Comparison of ENCODE assay signal across 30 cellular contexts in the genomic region with DNA sequence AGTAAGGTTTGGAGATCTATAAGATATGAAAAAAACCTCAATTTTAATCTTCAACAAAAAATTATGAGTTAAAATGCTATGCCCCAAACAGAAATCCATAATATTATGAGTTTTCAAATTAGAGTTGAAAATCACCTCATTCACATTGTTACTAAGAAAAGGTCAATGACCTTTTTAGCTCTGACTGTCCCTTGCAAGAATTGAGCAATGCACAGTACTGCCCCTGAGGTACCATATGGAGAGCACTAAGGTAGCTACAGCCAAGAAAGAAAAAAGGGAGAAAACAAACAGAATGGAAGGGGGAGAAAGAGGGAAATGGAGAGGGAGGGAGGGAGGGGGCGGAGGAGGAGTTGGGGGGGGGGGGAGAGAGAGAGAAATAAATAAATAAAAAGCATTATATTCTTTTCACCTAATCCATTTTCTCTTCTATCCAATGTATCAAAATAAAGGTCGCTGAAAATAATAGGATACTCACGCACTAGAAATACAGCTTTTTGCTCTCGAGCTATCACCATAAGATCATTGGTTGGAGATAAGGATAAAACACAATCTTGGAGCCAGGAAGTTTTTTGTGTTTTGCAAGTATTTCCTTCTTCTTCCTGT. TPM values are rescaled to one million over a fixed set of nuclear protein-coding genes. Genes with fewer than 3 reads are reported as not detected.
A peak's percentile ranks its signal among the peaks of the same experiment; 100 is the strongest.
DNase-seq lines count a peak whose midpoint lies in the region; ATAC-seq, FAIRE-seq and TF ChIP-seq lines count a peak whose summit lies in the region.
"Had no signal": no experiment of that assay in that cellular context is flagged by ENCODE, and none has a peak within 500 bp of the region (broad histone marks: within the 10 kb centered on the region; RNA-seq: fewer than 3 reads in every experiment).

No MANE protein-coding gene starts in this region.

- no peak overlapping the region for H3K4me2 ChIP-seq in HepG2 (ENCODE audit: low read depth, low read length)

- DNase-seq in activated T-cell treated with anti-CD3 and anti-CD28 coated beads, Interleukin-2, amount 50 U/mL, for 72 hours: no peak
- DNase-seq in activated T-cell treated with anti-CD3 and anti-CD28 coated beads, Interleukin-2, amount 50 U/mL, for 48 hours: no peak
- DNase-seq in cardiac fibroblast (ENCODE audit: low read depth in 2 of 2) (peak; percentile 19 to 39), HepG2 (ENCODE audit: low spot score) (no peak), left ventricle myocardium inferior (no peak), DMS79 treated with DMSO at 0.1 percent for 48 hours (lab: John Stamatoyannopoulos, UW) (no peak)
- DNase-seq: activated CD8-positive, alpha-beta memory T cell treated with anti-CD3 and anti-CD28 coated beads, Interleukin-2, amount 50 U/mL, for 48 hours; activated CD8-positive, alpha-beta T cell treated with anti-CD3 and anti-CD28 coated beads for 36 hours; activated naive CD4-positive, alpha-beta T cell treated with anti-CD3 and anti-CD28 coated beads, Interleukin-2, amount 50 U/mL, for 16 hours; amniotic stem cell; brain microvascular endothelial cell; Calu3; CD4-positive, CD25-positive, alpha-beta regulatory T cell; H7; Kasumi-1; left ventricle myocardium superior; mucosa of descending colon; natural killer cell; NCI-H1092; NCI-H1694; SIG-M5; stimulated activated CD4-positive, alpha-beta T cell treated with anti-CD3 and anti-CD28 coated beads, Interleukin-15, amount 100 ng/mL, for 24 hours; stimulated activated CD4-positive, alpha-beta T cell treated with anti-CD3 and anti-CD28 coated beads, Interleukin-4, amount 100 ng/mL, for 4 hours; transverse colon had no signal

- CTCF ChIA-PET in HepG2 (lab: Yijun Ruan, JAX; ENCODE audit: low intra/inter-chr PET ratio, low total read pairs): no interaction called here

- intact Hi-C loops in HepG2 (cut with micrococcal nuclease; ENCODE audit: unreplicated experiment) (loop anchor here (10.0 kb wide), 1 partner anchor 379 kb away; no protein-coding TSS in a partner anchor), left ventricle myocardium inferior (cut with micrococcal nuclease) (no loop called here)

- H3K36me3 Mint-ChIP-seq in activated T-cell treated with anti-CD3 and anti-CD28 coated beads, Interleukin-2, amount 50 U/mL, for 72 hours (ENCODE audit: insufficient read depth in 2 of 2): peaks cover 2 to 27% of the 10 kb centered on the region in 2 donors

- H3K4me1 Mint-ChIP-seq in activated T-cell treated with anti-CD3 and anti-CD28 coated beads, Interleukin-2, amount 50 U/mL, for 72 hours (ENCODE audit: low read depth): peaks cover 13% of the 10 kb centered on the region

- no peaks in the 10 kb centered on the region for H3K27me3 Mint-ChIP-seq in activated T-cell treated with anti-CD3 and anti-CD28 coated beads, Interleukin-2, amount 50 U/mL, for 72 hours (ENCODE audit: low read depth)
- H3K27me3 Mint-ChIP-seq: activated CD8-positive, alpha-beta T cell treated with anti-CD3 and anti-CD28 coated beads for 36 hours; activated T-helper 17 cell treated with anti-CD3 and anti-CD28 coated beads, Interleukin-2, amount 50 U/mL, for 72 hours; CD4-positive, CD25-positive, alpha-beta regulatory T cell had no signal

- no peak overlapping the region for H3K9ac ChIP-seq in HepG2 (ENCODE audit: insufficient read depth, low read depth, low read length)

- BruUV-seq in HepG2 (replicated peaks; lab: Mats Ljungman, UMichigan): no TSS peak

- H3K4me3 Mint-ChIP-seq in activated T-cell treated with anti-CD3 and anti-CD28 coated beads, Interleukin-2, amount 50 U/mL, for 72 hours: no peak overlapping the region
- H3K4me3 Mint-ChIP-seq: activated CD8-positive, alpha-beta T cell treated with anti-CD3 and anti-CD28 coated beads for 36 hours; activated T-helper 17 cell treated with anti-CD3 and anti-CD28 coated beads, Interleukin-2, amount 50 U/mL, for 72 hours; CD4-positive, CD25-positive, alpha-beta regulatory T cell; natural killer cell had no signal

- H3K9me3 ChIP-seq in HepG2 (ENCODE audit: low read length): no peaks in the 10 kb centered on the region
- H3K9me3 ChIP-seq in left ventricle myocardium inferior (replicated peaks): no peaks in the 10 kb centered on the region
- H3K9me3 ChIP-seq: mucosa of descending colon, transverse colon had no signal

- H3K36me3 ChIP-seq in HepG2 (replicated peaks in 1 of 2; ENCODE audit: control insufficient read depth in 1 of 2, insufficient read depth in 2 of 2, low read length in 2 of 2) (peaks cover 4 to 17% of the 10 kb centered on the region in 2 experiments; a peak in 2 of 5 replicates), left ventricle myocardium inferior (peaks cover 26% of the 10 kb centered on the region)

- H3K4me3 ChIP-seq in cardiac fibroblast (replicated peaks in 1 of 2; ENCODE audit: low read depth in 2 of 2, low read length in 2 of 2): no peak overlapping the region
- no peak overlapping the region for H3K4me3 ChIP-seq in HepG2 (replicated peaks in 1 of 3; ENCODE audit: insufficient read depth in 1 of 3, low read depth in 2 of 3, low read length in 3 of 3)
- H3K4me3 ChIP-seq in left ventricle myocardium inferior: no peak overlapping the region
- H3K4me3 ChIP-seq: mucosa of descending colon, transverse colon had no signal

- 95% methylated on average over 4 of the region's 4 CpGs for WGBS in HepG2 (ENCODE audit: low lambda C conversion rate)

- H3K27me3 ChIP-seq in HepG2 (ENCODE audit: control insufficient read depth in 1 of 2, insufficient read depth in 2 of 2, low read length in 2 of 2) (no peaks in the 10 kb centered on the region; a peak in 1 of 5 replicates), left ventricle myocardium inferior (ENCODE audit: low read depth) (no peaks in the 10 kb centered on the region)
- H3K27me3 ChIP-seq: brain microvascular endothelial cell, transverse colon had no signal

- ATAC-seq in activated T-cell treated with anti-CD3 and anti-CD28 coated beads, Interleukin-2, amount 50 U/mL, for 72 hours (replicated peaks in 1 of 2): no peak
- no peak for ATAC-seq in HepG2
- no peak for ATAC-seq in esophagus mucosa
- ATAC-seq in GM21737 (IDR thresholded peaks at IDR 0.05; ENCODE audit: unreplicated experiment): no peak
- ATAC-seq: activated CD8-positive, alpha-beta T cell treated with anti-CD3 and anti-CD28 coated beads for 36 hours; activated T-helper 17 cell treated with anti-CD3 and anti-CD28 coated beads, Interleukin-2, amount 50 U/mL, for 72 hours; left ventricle myocardium superior; mucosa of descending colon; natural killer cell had no signal

- in situ Hi-C loops in HepG2 (cut with HindIII; ENCODE audit: extremely low pct_ligation_motif_present, low pct_unique_long_range_greater_than_20kb): no loop called here

- TF ChIP-seq CTCF in cardiac fibroblast (IDR thresholded peaks at IDR 0.05; ENCODE audit: low read depth, low read length) (no peak), HepG2 (CRISPR knock-in tag; IDR thresholded peaks at IDR 0.05) (no peak), left ventricle myocardium inferior (IDR thresholded peaks at IDR 0.05; ENCODE audit: borderline replicate concordance) (no peak)

- H3K4me1 ChIP-seq in HepG2 (ENCODE audit: insufficient read depth, low read length) (no peaks in the 10 kb centered on the region), left ventricle myocardium inferior (peaks cover 20% of the 10 kb centered on the region)

- no peaks in the 10 kb centered on the region for H3K9me3 Mint-ChIP-seq in activated T-cell treated with anti-CD3 and anti-CD28 coated beads, Interleukin-2, amount 50 U/mL, for 72 hours
- H3K9me3 Mint-ChIP-seq: activated CD8-positive, alpha-beta T cell treated with anti-CD3 and anti-CD28 coated beads for 36 hours; activated T-helper 17 cell treated with anti-CD3 and anti-CD28 coated beads, Interleukin-2, amount 50 U/mL, for 72 hours; natural killer cell had no signal

- TF ChIP-seq RAD21 in HepG2 (CRISPR knock-in tag; IDR thresholded peaks at IDR 0.05): no peak

- no peak for FAIRE-seq in HepG2 (lab: Jason Lieb, UNC)
- FAIRE-seq: endothelial cell of umbilical vein, GM18507, GM19239 had no signal

- POLR2A ChIA-PET in HepG2 (lab: Yijun Ruan, JAX): no interaction called here

- H3K79me2 ChIP-seq in HepG2 (ENCODE audit: insufficient read depth, low read length): peaks cover 6% of the 10 kb centered on the region

- TF ChIP-seq POLR2A in HepG2 (IDR thresholded peaks at IDR 0.05; ENCODE audit: insufficient read depth in 1 of 2, low read depth in 2 of 2, low read length in 2 of 2): no peak

- H3K27ac Mint-ChIP-seq in activated T-cell treated with anti-CD3 and anti-CD28 coated beads, Interleukin-2, amount 50 U/mL, for 72 hours: peak overlapping the region; percentile 14
- H3K27ac Mint-ChIP-seq: activated CD8-positive, alpha-beta T cell treated with anti-CD3 and anti-CD28 coated beads for 36 hours; activated T-helper 17 cell treated with anti-CD3 and anti-CD28 coated beads, Interleukin-2, amount 50 U/mL, for 72 hours; natural killer cell had no signal

- no peaks in the 10 kb centered on the region for H4K20me1 ChIP-seq in HepG2 (ENCODE audit: insufficient read depth, low read length)

- no peak overlapping the region for H2AFZ ChIP-seq in HepG2 (ENCODE audit: low read length)

- H3K27ac ChIP-seq in HepG2 (ENCODE audit: extremely low read length, insufficient read depth, low read length) (no peak overlapping the region), left ventricle myocardium inferior (replicated peaks) (no peak overlapping the region)
- H3K27ac ChIP-seq: brain microvascular endothelial cell, transverse colon had no signal

- TF ChIP-seq EP300 in HepG2 (IDR thresholded peaks at IDR 0.05; ENCODE audit: low read depth in 2 of 2, low read length in 2 of 2) (no peak), HepG2 (CRISPR knock-in tag; IDR thresholded peaks at IDR 0.05; ENCODE audit: borderline replicate concordance) (no peak)

RNA-seq across cellular contexts. Expression of a gene that starts 58.8 kb away (rescaled TPM):
- total RNA-seq in activated T-cell treated with anti-CD3 and anti-CD28 coated beads, Interleukin-2, amount 50 U/mL, for 72 hours: 10 to 100 TPM; 62.9 to 66.0 TPM
- total RNA-seq in HepG2 (2016; rRNA removed; fragmentation: Illumina TruSeq; extraction: Trizol) (25.0 and 34.2 TPM in 2 replicates), left ventricle myocardium inferior (20.3 TPM), esophagus mucosa (25.1 TPM)
- 3.0 and 4.3 TPM in 2 replicates for total RNA-seq in HepG2 (2016; cell fraction: cytosol; rRNA removed; fragmentation: Illumina TruSeq; extraction: Trizol; ENCODE audit: low read depth)
- 23.7 and 27.2 TPM in 2 replicates for total RNA-seq in HepG2 (2016; cell fraction: insoluble cytoplasmic fraction; rRNA removed; fragmentation: Illumina TruSeq; extraction: Trizol)
- 7.6 and 8.8 TPM in 2 replicates for total RNA-seq in HepG2 (2016; cell fraction: membrane; rRNA removed; fragmentation: Illumina TruSeq; extraction: Trizol)
- total RNA-seq in HepG2 (2016; cell fraction: nucleus; rRNA removed; fragmentation: Illumina TruSeq; extraction: Trizol): 32.3 and 37.1 TPM in 2 replicates
- 16.2 and 22.6 TPM in 2 replicates for polyA plus RNA-seq in HepG2 (2011; rRNA removed)
- 7.8 and 9.2 TPM in 2 replicates for polyA plus RNA-seq in HepG2 (2011; cell fraction: cytosol; rRNA removed)
- 18.5 and 18.9 TPM in 2 replicates for polyA plus RNA-seq in HepG2 (2011; cell fraction: nucleus; rRNA removed)
- polyA plus RNA-seq in HepG2 (2012): 14.1 and 15.5 TPM in 2 replicates
- polyA plus RNA-seq in HepG2 (2016; cell fraction: cytosol; fragmentation: Illumina TruSeq; extraction: Trizol; ENCODE audit: low read depth): 0.96 and 1.1 TPM in 2 replicates
- 13.9 and 14.7 TPM in 2 replicates for polyA plus RNA-seq in HepG2 (2016; cell fraction: insoluble cytoplasmic fraction; fragmentation: Illumina TruSeq; extraction: Trizol; ENCODE audit: low read depth)
- 2.2 and 2.5 TPM in 2 replicates for polyA plus RNA-seq in HepG2 (2016; cell fraction: membrane; fragmentation: Illumina TruSeq; extraction: Trizol; ENCODE audit: low read depth)
- polyA plus RNA-seq in HepG2 (2016; cell fraction: nucleus; fragmentation: Illumina TruSeq; extraction: Trizol; ENCODE audit: insufficient read depth, low read depth): 29.6 and 30.6 TPM in 2 replicates
- 66.6 and 87.3 TPM in 2 replicates for polyA minus RNA-seq in HepG2 (2011; rRNA and poly(A)+ RNA removed; ENCODE audit: low replicate concordance)
- 24.9 and 27.7 TPM in 2 replicates for polyA minus RNA-seq in HepG2 (2011; cell fraction: cytosol; rRNA and poly(A)+ RNA removed)
- polyA minus RNA-seq in HepG2 (2011; cell fraction: nucleus; rRNA and poly(A)+ RNA removed): 47.5 and 55.6 TPM in 2 replicates

Comparison
In these comparisons a context has a peak if more than half of its experiments do, and no peak if none do; other contexts are left out.
1. DNase-seq: peak in cardiac fibroblast (2 of 2); none in activated T-cell treated with anti-CD3 and anti-CD28 coated beads, Interleukin-2, amount 50 U/mL, for 72 hours (0 of 2), activated T-cell treated with anti-CD3 and anti-CD28 coated beads, Interleukin-2, amount 50 U/mL, for 48 hours (0 of 2), HepG2 (single experiment), left ventricle myocardium inferior (single experiment) and DMS79 treated with DMSO at 0.1 percent for 48 hours (single experiment).